In genomic region chr4:13542577-13543042, GRCh38 we compare ENCODE assay signal across 12 cellular contexts. TPM values are rescaled to one million over a fixed set of nuclear protein-coding genes. Genes with fewer than 3 reads are reported as not detected.
A peak's percentile ranks its signal among the peaks of the same experiment; 100 is the strongest.
DNase-seq lines count a peak whose midpoint lies in the region; ATAC-seq and TF ChIP-seq lines count a peak whose summit lies in the region.
"Had no signal": no experiment of that assay in that cellular context is flagged by ENCODE, and none has a peak within 500 bp of the region (broad histone marks: within the 10 kb centered on the region; RNA-seq: fewer than 3 reads in every experiment).

No MANE protein-coding gene starts in this region.

- TF ChIP-seq RAD21 in IMR-90 (IDR thresholded peaks at IDR 0.05; ENCODE audit: low read length) = no peak

- H3K9me3 Mint-ChIP-seq in endodermal cell = peaks cover 6% of the 10 kb centered on the region

- POLR2A ChIA-PET in GM10248 (lab: Yijun Ruan, JAX) = no interaction called here
- POLR2A ChIA-PET in IMR-90 (lab: Charles Lee; ENCODE audit: unreplicated experiment) = no interaction called here

- no peak overlapping the region for H2BK20ac ChIP-seq in IMR-90 (ENCODE audit: low read depth, low read length)

- no peaks in the 10 kb centered on the region for H3K36me3 Mint-ChIP-seq in endodermal cell (ENCODE audit: low read depth)

- no peak overlapping the region for H3K27ac ChIP-seq in IMR-90 (ENCODE audit: insufficient read depth, low read length)
- no peak overlapping the region for H3K27ac ChIP-seq in endodermal cell (ENCODE audit: low read depth, low read length)
- no peak overlapping the region for H3K27ac ChIP-seq in foreskin keratinocyte
- H3K27ac ChIP-seq: left lung had no signal

- TF ChIP-seq POLR2A in IMR-90 (IDR thresholded peaks at IDR 0.05; ENCODE audit: low read depth, low read length) = no peak

- H4K8ac ChIP-seq in IMR-90 (ENCODE audit: low read depth in 2 of 2, low read length in 2 of 2) = no peak overlapping the region

- H4K20me1 ChIP-seq in IMR-90 (ENCODE audit: insufficient read depth, low read length) = peaks cover 5% of the 10 kb centered on the region

- H3K27me3 ChIP-seq in IMR-90 (ENCODE audit: control insufficient read depth, insufficient read depth, low read length) = peaks cover 84% of the 10 kb centered on the region
- peaks cover 95% of the 10 kb centered on the region for H3K27me3 ChIP-seq in endodermal cell (ENCODE audit: control insufficient read depth, insufficient read depth, low read length, poor library complexity, severe bottlenecking)
- H3K27me3 ChIP-seq in neuron (ENCODE audit: insufficient read depth, low read length) = peaks cover 43% of the 10 kb centered on the region
- H3K27me3 ChIP-seq in foreskin keratinocyte = peaks cover 100% of the 10 kb centered on the region

- H4K5ac ChIP-seq in IMR-90 (ENCODE audit: low read depth, low read length) = no peak overlapping the region

- peak overlapping the region; percentile 69 for H3K4me3 Mint-ChIP-seq in endodermal cell

- H3K27me3 Mint-ChIP-seq in endodermal cell (ENCODE audit: insufficient read depth) = peaks cover 91% of the 10 kb centered on the region

- peak overlapping the region; percentile 65 for H2AFZ ChIP-seq in IMR-90 (replicated peaks; ENCODE audit: low read length, poor library complexity)
- H2AFZ ChIP-seq in neuron (ENCODE audit: low read depth, low read length) = no peak overlapping the region

- H2AK5ac ChIP-seq in IMR-90 (ENCODE audit: low read depth, low read length) = no peak overlapping the region

- no peak overlapping the region for H3K14ac ChIP-seq in IMR-90 (replicated peaks; ENCODE audit: low read depth, low read length)

- no TSS peak for BruUV-seq in IMR-90 (replicated peaks; lab: Mats Ljungman, UMichigan)

- DNase-seq in GM10248 (ENCODE audit: extremely low spot score) (peak; percentile 24), IMR-90 (no peak), endodermal cell (peak; percentile 64), foreskin keratinocyte (no peak), DMS153 (lab: John Stamatoyannopoulos, UW) (no peak), NAMALWA (ENCODE audit: low spot score) (no peak)
- DNase-seq: activated CD4-positive, alpha-beta T cell treated with anti-CD3 and anti-CD28 coated beads, Interleukin-2, amount 50 U/mL, for 1 hour; DMS79; SHP77 had no signal

- ATAC-seq in IMR-90 (ENCODE audit: low read depth) = no peak
- no peak for ATAC-seq in HG03139 (IDR thresholded peaks at IDR 0.05; ENCODE audit: unreplicated experiment)
- no peak for ATAC-seq in foreskin keratinocyte

- H2BK15ac ChIP-seq in IMR-90 (ENCODE audit: low read depth, low read length) = no peak overlapping the region

- in situ Hi-C loops in IMR-90 (cut with MboI; ENCODE audit: low sequenced_read_pairs) = no loop called here

- H3K36me3 ChIP-seq in IMR-90 (ENCODE audit: control insufficient read depth, insufficient read depth, low read length) (no peaks in the 10 kb centered on the region), endodermal cell (ENCODE audit: control insufficient read depth, insufficient read depth, low read length) (no peaks in the 10 kb centered on the region), neuron (ENCODE audit: insufficient read depth, low read length) (peaks cover 2% of the 10 kb centered on the region)
- H3K36me3 ChIP-seq: left lung had no signal

- H3K4me1 ChIP-seq in IMR-90 (ENCODE audit: control insufficient read depth, insufficient read depth, low read length) (no peaks in the 10 kb centered on the region; the same call in 1 of the 2 replicates), endodermal cell (ENCODE audit: control insufficient read depth, insufficient read depth, low read length) (no peaks in the 10 kb centered on the region), neuron (ENCODE audit: insufficient read depth, low read length) (peaks cover 8% of the 10 kb centered on the region), foreskin keratinocyte (peaks cover 5% of the 10 kb centered on the region)

- no peak overlapping the region for H4K91ac ChIP-seq in IMR-90 (ENCODE audit: insufficient read depth, low read depth, low read length)

- H2AK9ac ChIP-seq in IMR-90 (replicated peaks; ENCODE audit: low read depth, low read length, poor library complexity) = no peak overlapping the region

- H2BK5ac ChIP-seq in IMR-90 (ENCODE audit: low read depth, low read length, poor library complexity, severe bottlenecking) = no peak overlapping the region

- 30% methylated on average over 4 of the region's 27 CpGs; no CpG with 5 or more reads in 1 of the 2 experiments for WGBS in IMR-90 (ENCODE audit: extremely low coverage in 2 of 2, insufficient read length in 1 of 2), 2 experiments
- WGBS in endodermal cell (ENCODE audit: insufficient coverage in 1 of 2, insufficient read length in 1 of 2), 2 experiments = 50 to 76% methylated on average over 14 to 27 of the region's 27 CpGs

- no peak overlapping the region for H3K4me2 ChIP-seq in IMR-90 (ENCODE audit: low read depth, low read length)

- no peaks in the 10 kb centered on the region for H3K79me1 ChIP-seq in IMR-90 (ENCODE audit: low read depth in 1 of 2, low read length in 2 of 2)

- peaks cover 2% of the 10 kb centered on the region; the same call in 1 of the 2 replicates for H3K9me1 ChIP-seq in IMR-90 (ENCODE audit: insufficient read depth, low read length)

- H3K18ac ChIP-seq in IMR-90 (ENCODE audit: low read depth, low read length) = no peak overlapping the region

- no peak overlapping the region for H3K56ac ChIP-seq in IMR-90 (ENCODE audit: extremely low read depth, insufficient read depth, low read length)

- intact Hi-C loops in IMR-90 (cut with micrococcal nuclease) = no loop called here

- no peak for TF ChIP-seq CTCF in GM10248 (IDR thresholded peaks at IDR 0.05; ENCODE audit: control extremely low read depth, extremely low read depth, low read depth, missing control alignments)
- TF ChIP-seq CTCF in IMR-90 (conservative IDR thresholded peaks at IDR 0.05; ENCODE audit: low read depth, low read length) = no peak
- no peak for TF ChIP-seq CTCF in endodermal cell (conservative IDR thresholded peaks at IDR 0.05)
- no peak for TF ChIP-seq CTCF in foreskin keratinocyte (conservative IDR thresholded peaks at IDR 0.05)

- H3K4ac ChIP-seq in IMR-90 (ENCODE audit: low read depth, low read length) = no peak overlapping the region

- H3K4me1 Mint-ChIP-seq in endodermal cell = peaks cover 11% of the 10 kb centered on the region

- dilution Hi-C loops in IMR-90 (cut with HindIII; ENCODE audit: low sequenced_read_pairs, unreplicated experiment) = no loop called here

- H2BK120ac ChIP-seq in IMR-90 (ENCODE audit: low read depth, low read length) = no peak overlapping the region

- CTCF ChIA-PET in GM10248 (lab: Yijun Ruan, JAX) (interaction anchor here (1.2 to 2.6 kb wide), 6 partner anchors 10 to 812 kb away, joined by 3 to 13 read pairs (median 4); no protein-coding TSS in a partner anchor), IMR-90 (lab: Yijun Ruan, JAX) (interaction anchor here (0.6 kb wide), 1 partner anchor 229 kb away, joined by 8 read pairs; no protein-coding TSS in a partner anchor)

- H3K9ac ChIP-seq in IMR-90 (ENCODE audit: low read depth, low read length) (no peak overlapping the region), endodermal cell (ENCODE audit: extremely low read depth, low read length, poor library complexity, severe bottlenecking) (no peak overlapping the region)

- H3K9me3 ChIP-seq in IMR-90 (ENCODE audit: control insufficient read depth, insufficient read depth, low read length) (peaks cover 19% of the 10 kb centered on the region), endodermal cell (ENCODE audit: control insufficient read depth, low read length) (no peaks in the 10 kb centered on the region), neuron (ENCODE audit: low read length) (peaks cover 13% of the 10 kb centered on the region)
- H3K9me3 ChIP-seq: left lung had no signal

- no peak overlapping the region for H3K4me3 ChIP-seq in IMR-90 (ENCODE audit: insufficient read depth, low read depth, low read length)
- H3K4me3 ChIP-seq in endodermal cell (ENCODE audit: low read length) = peak overlapping the region; percentile 81
- peak overlapping the region; percentile 53 for H3K4me3 ChIP-seq in neuron (ENCODE audit: low read length)
- H3K4me3 ChIP-seq: left lung had no signal

- H3K27ac Mint-ChIP-seq in endodermal cell = no peak overlapping the region

- H3K23ac ChIP-seq in IMR-90 (ENCODE audit: low read depth, low read length) = no peak overlapping the region

TF ChIP-seq in IMR-90, 13 proteins besides CTCF, POLR2A, EP300 and RAD21:
- TF ChIP-seq CHD1 (IDR thresholded peaks at IDR 0.05; ENCODE audit: low read depth, low read length) = no peak
- no peak for TF ChIP-seq RCOR1 (IDR thresholded peaks at IDR 0.05; ENCODE audit: insufficient replicate concordance, low read length)

RNA-seq across cellular contexts. Expression of gene NKX3-2, which starts 1.7 kb away (rescaled TPM):
- total RNA-seq in IMR-90 (2012; rRNA removed) (under 0.01 TPM in 1 of 2 replicates, not detected in the other), endodermal cell (1 to 10 TPM in 1 of 2 donors, under 1 TPM in 1; 0.11 to 1.5 TPM), foreskin keratinocyte (0.04 and 0.10 TPM in 2 replicates)
- polyA plus RNA-seq in IMR-90 (2012; rRNA removed) (0.05 and 0.09 TPM in 2 replicates), foreskin keratinocyte (0.08 and 0.12 TPM in 2 replicates)
- 0.02 and 0.08 TPM in 2 replicates for polyA plus RNA-seq in IMR-90 (2012; cell fraction: cytosol; rRNA removed)
- 0.17 and 0.25 TPM in 2 replicates for polyA plus RNA-seq in IMR-90 (2012; cell fraction: nucleus; rRNA removed; ENCODE audit: low replicate concordance)
- 2.2 TPM for polyA plus RNA-seq in endodermal cell (2013, experiment 1 of 2)
- polyA plus RNA-seq in endodermal cell (2013, experiment 2 of 2) = 2.1 TPM
- total RNA-seq: left lung had no signal

RNA-seq across cellular contexts. Expression of gene RAB28, which starts 58.5 kb away (rescaled TPM):
- total RNA-seq in IMR-90 (2012; rRNA removed) = 7.5 and 11.4 TPM in 2 replicates
- 9.1 and 10.8 TPM in 2 replicates for polyA plus RNA-seq in IMR-90 (2012; rRNA removed)
- polyA plus RNA-seq in IMR-90 (2012; cell fraction: cytosol; rRNA removed) = 2.4 and 3.1 TPM in 2 replicates
- 1.5 and 10.2 TPM in 2 replicates for polyA plus RNA-seq in IMR-90 (2012; cell fraction: nucleus; rRNA removed; ENCODE audit: low replicate concordance)
- 10 to 100 TPM; 24.6 to 25.7 TPM for total RNA-seq in endodermal cell
- polyA plus RNA-seq in endodermal cell (2013, experiment 1 of 2) = 33.4 TPM
- 33.6 TPM for polyA plus RNA-seq in endodermal cell (2013, experiment 2 of 2)
- total RNA-seq in foreskin keratinocyte = 16.9 and 17.5 TPM in 2 replicates
- 12.0 and 13.8 TPM in 2 replicates for polyA plus RNA-seq in foreskin keratinocyte

Comparison
In these comparisons a context has a peak if more than half of its experiments do, and no peak if none do; other contexts are left out.
1. DNase-seq: peak in GM10248 (single experiment) and endodermal cell (single experiment); none in IMR-90 (single experiment), foreskin keratinocyte (0 of 2), DMS153 (single experiment) and NAMALWA (single experiment).